ENCODE assay signal across 1 cellular context in genomic region chr16:30503403-30504296, GRCh38.
TF ChIP-seq lines count a peak whose summit lies in the region.

No MANE protein-coding gene starts in this region.

TF ChIP-seq in H1, 55 proteins besides CTCF, POLR2A, EP300 and RAD21:
- no peak for TF ChIP-seq TEAD4 (IDR thresholded peaks at IDR 0.05; ENCODE audit: low read depth, low read length)
- no peak for TF ChIP-seq CHD7 (IDR thresholded peaks at IDR 0.05; ENCODE audit: insufficient replicate concordance, low read length)
- no peak for TF ChIP-seq CBX5 (IDR thresholded peaks at IDR 0.05; ENCODE audit: low read depth, low read length)
